Comparison of ENCODE assay signal across 1 cellular context in genomic region chr1:169595764-169596711, GRCh38.
TF ChIP-seq lines count a peak whose summit lies in the region.

No MANE protein-coding gene starts in this region.

TF ChIP-seq in HEK293T, 16 proteins besides CTCF, POLR2A, EP300 and RAD21 (continued from another document):
- TF ChIP-seq PKNOX1 (IDR thresholded peaks at IDR 0.05) (no peak), SUZ12 (IDR thresholded peaks at IDR 0.05) (no peak), LEF1 (IDR thresholded peaks at IDR 0.05; ENCODE audit: borderline replicate concordance) (no peak), ARNT (IDR thresholded peaks at IDR 0.05) (no peak), ELF4 (IDR thresholded peaks at IDR 0.05) (no peak), FOXK2 (IDR thresholded peaks at IDR 0.05) (no peak)
TF ChIP-seq in HEK293T: peak in this region for 0.
